1 cellular context compared by ENCODE assay signal in the genomic region with DNA sequence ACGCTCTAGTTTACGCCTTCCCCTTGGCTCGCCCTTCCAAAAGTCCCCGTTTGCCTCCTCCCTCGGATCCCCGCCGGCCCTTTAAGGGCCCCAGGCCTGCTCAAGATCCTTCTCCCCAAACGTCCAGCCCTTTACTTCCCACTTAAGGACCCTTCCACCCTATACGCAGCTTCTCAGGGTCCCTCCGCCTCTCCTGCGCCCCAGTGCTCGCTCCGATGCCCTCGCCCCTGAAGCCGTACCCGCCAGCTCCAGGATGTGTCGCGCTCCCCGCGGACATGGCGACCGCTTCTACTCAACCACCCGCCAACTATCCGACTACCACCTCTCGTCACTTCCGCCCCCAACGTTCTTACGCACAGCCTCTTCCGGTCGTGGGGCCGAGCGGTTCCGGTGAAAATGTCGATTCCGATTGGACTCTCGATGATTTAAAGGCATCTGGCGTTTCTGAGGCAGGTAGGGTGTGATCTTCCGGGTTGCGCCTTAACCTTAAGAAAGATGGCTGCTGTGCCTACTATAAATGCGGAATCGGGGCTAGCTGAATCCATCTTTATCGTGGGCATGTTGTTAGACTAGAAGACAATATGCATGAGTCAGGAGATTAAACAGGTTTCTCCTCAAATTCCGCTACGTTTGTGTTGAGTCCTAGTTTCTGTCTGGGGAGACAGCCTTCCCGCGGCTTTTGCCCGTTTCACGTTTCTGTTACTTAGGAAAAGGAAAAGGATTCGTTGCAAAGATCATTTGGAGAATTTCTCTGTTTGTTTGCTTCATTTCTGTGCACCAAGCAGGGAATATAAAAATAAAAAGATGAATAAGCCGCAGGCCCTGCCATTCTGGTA.
TF ChIP-seq lines count a peak whose summit lies in the region.

A gene (minus strand): TSS at position 317 of the 836 bp plus-strand sequence. CDS start 40 bp downstream, at position 277.

TF ChIP-seq in HepG2, 621 proteins besides CTCF, POLR2A, EP300 and RAD21 (continued from another document and continues in another):
- TF ChIP-seq, protein P1, sequence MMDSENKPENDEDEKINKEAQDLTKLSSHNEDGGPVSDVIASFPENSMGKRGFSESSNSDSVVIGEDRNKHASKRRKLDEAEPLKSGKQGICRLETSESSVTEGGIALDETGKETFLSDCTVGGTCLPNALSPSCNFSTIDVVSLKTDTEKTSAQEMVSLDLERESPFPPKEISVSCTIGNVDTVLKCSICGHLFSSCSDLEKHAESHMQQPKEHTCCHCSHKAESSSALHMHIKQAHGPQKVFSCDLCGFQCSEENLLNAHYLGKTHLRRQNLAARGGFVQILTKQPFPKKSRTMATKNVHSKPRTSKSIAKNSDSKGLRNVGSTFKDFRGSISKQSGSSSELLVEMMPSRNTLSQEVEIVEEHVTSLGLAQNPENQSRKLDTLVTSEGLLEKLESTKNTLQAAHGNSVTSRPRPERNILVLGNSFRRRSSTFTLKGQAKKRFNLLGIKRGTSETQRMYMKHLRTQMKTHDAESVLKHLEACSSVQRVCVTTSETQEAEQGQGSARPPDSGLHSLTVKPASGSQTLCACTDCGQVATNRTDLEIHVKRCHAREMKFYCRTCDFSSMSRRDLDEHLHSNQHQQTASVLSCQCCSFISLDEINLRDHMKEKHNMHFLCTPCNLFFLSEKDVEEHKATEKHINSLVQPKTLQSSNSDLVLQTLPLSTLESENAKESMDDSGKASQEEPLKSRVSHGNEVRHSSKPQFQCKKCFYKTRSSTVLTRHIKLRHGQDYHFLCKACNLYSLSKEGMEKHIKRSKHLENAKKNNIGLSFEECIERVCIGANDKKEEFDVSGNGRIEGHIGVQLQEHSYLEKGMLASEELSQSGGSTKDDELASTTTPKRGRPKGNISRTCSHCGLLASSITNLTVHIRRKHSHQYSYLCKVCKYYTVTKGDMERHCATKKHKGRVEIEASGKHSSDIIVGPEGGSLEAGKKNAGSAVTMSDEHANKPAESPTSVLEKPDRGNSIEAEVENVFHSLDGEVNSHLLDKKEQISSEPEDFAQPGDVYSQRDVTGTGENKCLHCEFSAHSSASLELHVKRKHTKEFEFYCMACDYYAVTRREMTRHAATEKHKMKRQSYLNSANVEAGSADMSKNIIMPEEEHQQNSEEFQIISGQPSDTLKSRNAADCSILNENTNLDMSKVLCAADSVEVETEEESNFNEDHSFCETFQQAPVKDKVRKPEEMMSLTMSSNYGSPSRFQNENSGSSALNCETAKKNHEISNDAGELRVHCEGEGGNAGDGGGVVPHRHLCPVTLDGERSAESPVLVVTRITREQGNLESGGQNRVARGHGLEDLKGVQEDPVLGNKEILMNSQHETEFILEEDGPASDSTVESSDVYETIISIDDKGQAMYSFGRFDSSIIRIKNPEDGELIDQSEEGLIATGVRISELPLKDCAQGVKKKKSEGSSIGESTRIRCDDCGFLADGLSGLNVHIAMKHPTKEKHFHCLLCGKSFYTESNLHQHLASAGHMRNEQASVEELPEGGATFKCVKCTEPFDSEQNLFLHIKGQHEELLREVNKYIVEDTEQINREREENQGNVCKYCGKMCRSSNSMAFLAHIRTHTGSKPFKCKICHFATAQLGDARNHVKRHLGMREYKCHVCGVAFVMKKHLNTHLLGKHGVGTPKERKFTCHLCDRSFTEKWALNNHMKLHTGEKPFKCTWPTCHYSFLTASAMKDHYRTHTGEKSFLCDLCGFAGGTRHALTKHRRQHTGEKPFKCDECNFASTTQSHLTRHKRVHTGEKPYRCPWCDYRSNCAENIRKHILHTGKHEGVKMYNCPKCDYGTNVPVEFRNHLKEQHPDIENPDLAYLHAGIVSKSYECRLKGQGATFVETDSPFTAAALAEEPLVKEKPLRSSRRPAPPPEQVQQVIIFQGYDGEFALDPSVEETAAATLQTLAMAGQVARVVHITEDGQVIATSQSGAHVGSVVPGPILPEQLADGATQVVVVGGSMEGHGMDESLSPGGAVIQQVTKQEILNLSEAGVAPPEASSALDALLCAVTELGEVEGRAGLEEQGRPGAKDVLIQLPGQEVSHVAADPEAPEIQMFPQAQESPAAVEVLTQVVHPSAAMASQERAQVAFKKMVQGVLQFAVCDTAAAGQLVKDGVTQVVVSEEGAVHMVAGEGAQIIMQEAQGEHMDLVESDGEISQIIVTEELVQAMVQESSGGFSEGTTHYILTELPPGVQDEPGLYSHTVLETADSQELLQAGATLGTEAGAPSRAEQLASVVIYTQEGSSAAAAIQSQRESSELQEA (CRISPR knock-in tag; IDR thresholded peaks at IDR 0.05; ENCODE audit: not compliant biosample characterization), result no peak
- TF ChIP-seq ZZZ3 (CRISPR knock-in tag; IDR thresholded peaks at IDR 0.05; ENCODE audit: borderline replicate concordance) (0 out of 2 replicates have a peak, but pooled peaks have one; percentile 35), PLRG1 (conservative IDR thresholded peaks at IDR 0.05) (no peak), ZNF709 (CRISPR knock-in tag; IDR thresholded peaks at IDR 0.05) (peak; percentile 54; the same call in 1 of the 2 replicates), ZNF850 (CRISPR knock-in tag; conservative IDR thresholded peaks at IDR 0.05) (no peak), ZFP37 (CRISPR knock-in tag; IDR thresholded peaks at IDR 0.05; ENCODE audit: borderline replicate concordance) (no peak), TCF12 (IDR thresholded peaks at IDR 0.05) (no peak), TCF12 (CRISPR knock-in tag; IDR thresholded peaks at IDR 0.05) (0 out of 2 replicates have a peak, but pooled peaks have one; percentile 30), FOXM1 (CRISPR knock-in tag; IDR thresholded peaks at IDR 0.05) (no peak), ZNF329 (CRISPR knock-in tag; IDR thresholded peaks at IDR 0.05; ENCODE audit: low read depth) (no peak), ZFX (CRISPR knock-in tag; IDR thresholded peaks at IDR 0.05; ENCODE audit: low read depth) (peak; percentile 97), IRF2 (CRISPR knock-in tag; IDR thresholded peaks at IDR 0.05) (peak; percentile 79), ZFP62 (CRISPR knock-in tag; IDR thresholded peaks at IDR 0.05) (no peak), SOX6 (IDR thresholded peaks at IDR 0.05) (no peak), SOX6 (CRISPR knock-in tag; IDR thresholded peaks at IDR 0.05) (peak; percentile 17; the same call in 1 of the 2 replicates), ZNF510 (CRISPR knock-in tag; IDR thresholded peaks at IDR 0.05; ENCODE audit: low read depth) (no peak), ZNF562 (CRISPR knock-in tag; IDR thresholded peaks at IDR 0.05; ENCODE audit: borderline replicate concordance) (no peak)
- TF ChIP-seq, protein P2, sequence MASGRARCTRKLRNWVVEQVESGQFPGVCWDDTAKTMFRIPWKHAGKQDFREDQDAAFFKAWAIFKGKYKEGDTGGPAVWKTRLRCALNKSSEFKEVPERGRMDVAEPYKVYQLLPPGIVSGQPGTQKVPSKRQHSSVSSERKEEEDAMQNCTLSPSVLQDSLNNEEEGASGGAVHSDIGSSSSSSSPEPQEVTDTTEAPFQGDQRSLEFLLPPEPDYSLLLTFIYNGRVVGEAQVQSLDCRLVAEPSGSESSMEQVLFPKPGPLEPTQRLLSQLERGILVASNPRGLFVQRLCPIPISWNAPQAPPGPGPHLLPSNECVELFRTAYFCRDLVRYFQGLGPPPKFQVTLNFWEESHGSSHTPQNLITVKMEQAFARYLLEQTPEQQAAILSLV (CRISPR knock-in tag; IDR thresholded peaks at IDR 0.05; ENCODE audit: borderline replicate concordance), result peak; percentile 57
- TF ChIP-seq, protein P3, sequence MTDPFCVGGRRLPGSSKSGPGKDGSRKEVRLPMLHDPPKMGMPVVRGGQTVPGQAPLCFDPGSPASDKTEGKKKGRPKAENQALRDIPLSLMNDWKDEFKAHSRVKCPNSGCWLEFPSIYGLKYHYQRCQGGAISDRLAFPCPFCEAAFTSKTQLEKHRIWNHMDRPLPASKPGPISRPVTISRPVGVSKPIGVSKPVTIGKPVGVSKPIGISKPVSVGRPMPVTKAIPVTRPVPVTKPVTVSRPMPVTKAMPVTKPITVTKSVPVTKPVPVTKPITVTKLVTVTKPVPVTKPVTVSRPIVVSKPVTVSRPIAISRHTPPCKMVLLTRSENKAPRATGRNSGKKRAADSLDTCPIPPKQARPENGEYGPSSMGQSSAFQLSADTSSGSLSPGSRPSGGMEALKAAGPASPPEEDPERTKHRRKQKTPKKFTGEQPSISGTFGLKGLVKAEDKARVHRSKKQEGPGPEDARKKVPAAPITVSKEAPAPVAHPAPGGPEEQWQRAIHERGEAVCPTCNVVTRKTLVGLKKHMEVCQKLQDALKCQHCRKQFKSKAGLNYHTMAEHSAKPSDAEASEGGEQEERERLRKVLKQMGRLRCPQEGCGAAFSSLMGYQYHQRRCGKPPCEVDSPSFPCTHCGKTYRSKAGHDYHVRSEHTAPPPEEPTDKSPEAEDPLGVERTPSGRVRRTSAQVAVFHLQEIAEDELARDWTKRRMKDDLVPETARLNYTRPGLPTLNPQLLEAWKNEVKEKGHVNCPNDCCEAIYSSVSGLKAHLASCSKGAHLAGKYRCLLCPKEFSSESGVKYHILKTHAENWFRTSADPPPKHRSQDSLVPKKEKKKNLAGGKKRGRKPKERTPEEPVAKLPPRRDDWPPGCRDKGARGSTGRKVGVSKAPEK (CRISPR knock-in tag; IDR thresholded peaks at IDR 0.05; ENCODE audit: borderline replicate concordance), result no peak
- TF ChIP-seq, protein P4, sequence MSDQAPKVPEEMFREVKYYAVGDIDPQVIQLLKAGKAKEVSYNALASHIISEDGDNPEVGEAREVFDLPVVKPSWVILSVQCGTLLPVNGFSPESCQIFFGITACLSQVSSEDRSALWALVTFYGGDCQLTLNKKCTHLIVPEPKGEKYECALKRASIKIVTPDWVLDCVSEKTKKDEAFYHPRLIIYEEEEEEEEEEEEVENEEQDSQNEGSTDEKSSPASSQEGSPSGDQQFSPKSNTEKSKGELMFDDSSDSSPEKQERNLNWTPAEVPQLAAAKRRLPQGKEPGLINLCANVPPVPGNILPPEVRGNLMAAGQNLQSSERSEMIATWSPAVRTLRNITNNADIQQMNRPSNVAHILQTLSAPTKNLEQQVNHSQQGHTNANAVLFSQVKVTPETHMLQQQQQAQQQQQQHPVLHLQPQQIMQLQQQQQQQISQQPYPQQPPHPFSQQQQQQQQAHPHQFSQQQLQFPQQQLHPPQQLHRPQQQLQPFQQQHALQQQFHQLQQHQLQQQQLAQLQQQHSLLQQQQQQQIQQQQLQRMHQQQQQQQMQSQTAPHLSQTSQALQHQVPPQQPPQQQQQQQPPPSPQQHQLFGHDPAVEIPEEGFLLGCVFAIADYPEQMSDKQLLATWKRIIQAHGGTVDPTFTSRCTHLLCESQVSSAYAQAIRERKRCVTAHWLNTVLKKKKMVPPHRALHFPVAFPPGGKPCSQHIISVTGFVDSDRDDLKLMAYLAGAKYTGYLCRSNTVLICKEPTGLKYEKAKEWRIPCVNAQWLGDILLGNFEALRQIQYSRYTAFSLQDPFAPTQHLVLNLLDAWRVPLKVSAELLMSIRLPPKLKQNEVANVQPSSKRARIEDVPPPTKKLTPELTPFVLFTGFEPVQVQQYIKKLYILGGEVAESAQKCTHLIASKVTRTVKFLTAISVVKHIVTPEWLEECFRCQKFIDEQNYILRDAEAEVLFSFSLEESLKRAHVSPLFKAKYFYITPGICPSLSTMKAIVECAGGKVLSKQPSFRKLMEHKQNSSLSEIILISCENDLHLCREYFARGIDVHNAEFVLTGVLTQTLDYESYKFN (CRISPR knock-in tag; conservative IDR thresholded peaks at IDR 0.05), result peak; percentile 14; the same call in 1 of the 2 replicates
- TF ChIP-seq, protein P5, sequence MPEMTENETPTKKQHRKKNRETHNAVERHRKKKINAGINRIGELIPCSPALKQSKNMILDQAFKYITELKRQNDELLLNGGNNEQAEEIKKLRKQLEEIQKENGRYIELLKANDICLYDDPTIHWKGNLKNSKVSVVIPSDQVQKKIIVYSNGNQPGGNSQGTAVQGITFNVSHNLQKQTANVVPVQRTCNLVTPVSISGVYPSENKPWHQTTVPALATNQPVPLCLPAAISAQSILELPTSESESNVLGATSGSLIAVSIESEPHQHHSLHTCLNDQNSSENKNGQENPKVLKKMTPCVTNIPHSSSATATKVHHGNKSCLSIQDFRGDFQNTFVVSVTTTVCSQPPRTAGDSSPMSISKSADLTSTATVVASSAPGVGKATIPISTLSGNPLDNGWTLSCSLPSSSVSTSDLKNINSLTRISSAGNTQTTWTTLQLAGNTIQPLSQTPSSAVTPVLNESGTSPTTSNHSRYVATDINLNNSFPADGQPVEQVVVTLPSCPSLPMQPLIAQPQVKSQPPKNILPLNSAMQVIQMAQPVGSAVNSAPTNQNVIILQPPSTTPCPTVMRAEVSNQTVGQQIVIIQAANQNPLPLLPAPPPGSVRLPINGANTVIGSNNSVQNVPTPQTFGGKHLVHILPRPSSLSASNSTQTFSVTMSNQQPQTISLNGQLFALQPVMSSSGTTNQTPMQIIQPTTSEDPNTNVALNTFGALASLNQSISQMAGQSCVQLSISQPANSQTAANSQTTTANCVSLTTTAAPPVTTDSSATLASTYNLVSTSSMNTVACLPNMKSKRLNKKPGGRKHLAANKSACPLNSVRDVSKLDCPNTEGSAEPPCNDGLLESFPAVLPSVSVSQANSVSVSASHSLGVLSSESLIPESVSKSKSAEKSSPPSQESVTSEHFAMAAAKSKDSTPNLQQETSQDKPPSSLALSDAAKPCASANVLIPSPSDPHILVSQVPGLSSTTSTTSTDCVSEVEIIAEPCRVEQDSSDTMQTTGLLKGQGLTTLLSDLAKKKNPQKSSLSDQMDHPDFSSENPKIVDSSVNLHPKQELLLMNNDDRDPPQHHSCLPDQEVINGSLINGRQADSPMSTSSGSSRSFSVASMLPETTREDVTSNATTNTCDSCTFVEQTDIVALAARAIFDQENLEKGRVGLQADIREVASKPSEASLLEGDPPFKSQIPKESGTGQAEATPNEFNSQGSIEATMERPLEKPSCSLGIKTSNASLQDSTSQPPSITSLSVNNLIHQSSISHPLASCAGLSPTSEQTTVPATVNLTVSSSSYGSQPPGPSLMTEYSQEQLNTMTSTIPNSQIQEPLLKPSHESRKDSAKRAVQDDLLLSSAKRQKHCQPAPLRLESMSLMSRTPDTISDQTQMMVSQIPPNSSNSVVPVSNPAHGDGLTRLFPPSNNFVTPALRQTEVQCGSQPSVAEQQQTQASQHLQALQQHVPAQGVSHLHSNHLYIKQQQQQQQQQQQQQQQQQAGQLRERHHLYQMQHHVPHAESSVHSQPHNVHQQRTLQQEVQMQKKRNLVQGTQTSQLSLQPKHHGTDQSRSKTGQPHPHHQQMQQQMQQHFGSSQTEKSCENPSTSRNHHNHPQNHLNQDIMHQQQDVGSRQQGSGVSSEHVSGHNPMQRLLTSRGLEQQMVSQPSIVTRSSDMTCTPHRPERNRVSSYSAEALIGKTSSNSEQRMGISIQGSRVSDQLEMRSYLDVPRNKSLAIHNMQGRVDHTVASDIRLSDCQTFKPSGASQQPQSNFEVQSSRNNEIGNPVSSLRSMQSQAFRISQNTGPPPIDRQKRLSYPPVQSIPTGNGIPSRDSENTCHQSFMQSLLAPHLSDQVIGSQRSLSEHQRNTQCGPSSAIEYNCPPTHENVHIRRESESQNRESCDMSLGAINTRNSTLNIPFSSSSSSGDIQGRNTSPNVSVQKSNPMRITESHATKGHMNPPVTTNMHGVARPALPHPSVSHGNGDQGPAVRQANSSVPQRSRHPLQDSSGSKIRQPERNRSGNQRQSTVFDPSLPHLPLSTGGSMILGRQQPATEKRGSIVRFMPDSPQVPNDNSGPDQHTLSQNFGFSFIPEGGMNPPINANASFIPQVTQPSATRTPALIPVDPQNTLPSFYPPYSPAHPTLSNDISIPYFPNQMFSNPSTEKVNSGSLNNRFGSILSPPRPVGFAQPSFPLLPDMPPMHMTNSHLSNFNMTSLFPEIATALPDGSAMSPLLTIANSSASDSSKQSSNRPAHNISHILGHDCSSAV (CRISPR knock-in tag; IDR thresholded peaks at IDR 0.05; ENCODE audit: borderline replicate concordance), result 0 out of 2 replicates have a peak, but pooled peaks have one; percentile 56
- TF ChIP-seq, protein P6, sequence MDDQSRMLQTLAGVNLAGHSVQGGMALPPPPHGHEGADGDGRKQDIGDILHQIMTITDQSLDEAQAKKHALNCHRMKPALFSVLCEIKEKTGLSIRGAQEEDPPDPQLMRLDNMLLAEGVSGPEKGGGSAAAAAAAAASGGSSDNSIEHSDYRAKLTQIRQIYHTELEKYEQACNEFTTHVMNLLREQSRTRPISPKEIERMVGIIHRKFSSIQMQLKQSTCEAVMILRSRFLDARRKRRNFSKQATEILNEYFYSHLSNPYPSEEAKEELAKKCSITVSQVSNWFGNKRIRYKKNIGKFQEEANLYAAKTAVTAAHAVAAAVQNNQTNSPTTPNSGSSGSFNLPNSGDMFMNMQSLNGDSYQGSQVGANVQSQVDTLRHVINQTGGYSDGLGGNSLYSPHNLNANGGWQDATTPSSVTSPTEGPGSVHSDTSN (CRISPR knock-in tag; IDR thresholded peaks at IDR 0.05; ENCODE audit: borderline replicate concordance), result no peak
